8 cellular contexts compared by ENCODE assay signal in genomic region chr11:93740031-93740801, GRCh38. TPM values are rescaled to one million over a fixed set of nuclear protein-coding genes. Genes with fewer than 3 reads are reported as not detected.
A peak's percentile ranks its signal among the peaks of the same experiment; 100 is the strongest.
DNase-seq lines count a peak whose midpoint lies in the region; ATAC-seq and TF ChIP-seq lines count a peak whose summit lies in the region.

No MANE protein-coding gene starts in this region.

- H3F3A ChIP-seq in SK-N-SH (replicated peaks; ENCODE audit: insufficient read depth): peaks cover 36% of the 10 kb centered on the region

- no peak for TF ChIP-seq CTCF in BE2C (IDR thresholded peaks at IDR 0.05; ENCODE audit: low read depth, low read length)
- no peak for TF ChIP-seq CTCF in SK-N-SH (IDR thresholded peaks at IDR 0.05)
- no peak for TF ChIP-seq CTCF in cardiac fibroblast (IDR thresholded peaks at IDR 0.05; ENCODE audit: low read depth, low read length)

- 1% methylated on average over 21 of the region's 21 CpGs for WGBS in SK-N-SH (ENCODE audit: low lambda C conversion rate)

- DNase-seq in BE2C (no peak), HAP-1 (ENCODE audit: low spot score in 2 of 2) (peak in 1 of 2 experiments; percentile 49), SK-N-SH (no peak), cardiac fibroblast (ENCODE audit: low read depth in 2 of 2) (peak; percentile 29 to 72), substantia nigra (lab: John Stamatoyannopoulos, UW) (no peak), anterior cingulate cortex (lab: John Stamatoyannopoulos, UW) (no peak)

- H3K9me2 ChIP-seq in SK-N-SH: no peaks in the 10 kb centered on the region

- H3K27ac ChIP-seq in SK-N-SH (ENCODE audit: low read depth in 2 of 2, low read length in 1 of 2) (peak overlapping the region; percentile 93 to 96), substantia nigra (ENCODE audit: low read depth, low read length, poor library complexity, severe bottlenecking) (peak overlapping the region; percentile 91)

- in situ Hi-C loops in HAP-1 (cut with MboI; ENCODE audit: low sequenced_read_pairs): loop anchor here (5.0 to 25.0 kb wide), 2 partner anchors 42 to 397 kb away; partner anchors contain the start of genes MED17 and PANX1

- H2AFZ ChIP-seq in SK-N-SH (ENCODE audit: low read depth): no peak overlapping the region; the same call in 1 of the 2 replicates

- H4K20me1 ChIP-seq in SK-N-SH (ENCODE audit: insufficient read depth): peaks cover 53% of the 10 kb centered on the region

- H3K9ac ChIP-seq in SK-N-SH: peak overlapping the region; percentile 98

- no peaks in the 10 kb centered on the region for H3K4me1 ChIP-seq in BE2C
- H3K4me1 ChIP-seq in HAP-1: peaks cover 43% of the 10 kb centered on the region
- peaks cover 10 to 24% of the 10 kb centered on the region in 2 experiments; a peak in 3 of 4 replicates for H3K4me1 ChIP-seq in SK-N-SH (ENCODE audit: control insufficient read depth in 1 of 2, insufficient read depth in 2 of 2, low read depth in 1 of 2, low read length in 1 of 2)
- H3K4me1 ChIP-seq in mononuclear cell (ENCODE audit: insufficient read depth, low read length): peaks cover 32% of the 10 kb centered on the region

- H3K9me3 ChIP-seq in BE2C (no peaks in the 10 kb centered on the region), HAP-1 (no peaks in the 10 kb centered on the region), SK-N-SH (no peaks in the 10 kb centered on the region), mononuclear cell (ENCODE audit: low read depth, low read length) (no peaks in the 10 kb centered on the region)

- POLR2A ChIA-PET in SK-N-SH (lab: Yijun Ruan, JAX): interaction anchor here (0.7 to 3.3 kb wide), 5 partner anchors 10 to 1040 kb away, joined by 3 to 72 read pairs (median 5); partner anchors contain the start of gene MED17

- no peak for TF ChIP-seq RAD21 in SK-N-SH (IDR thresholded peaks at IDR 0.05; ENCODE audit: low read length)

- no peak for ATAC-seq in HG02610 (IDR thresholded peaks at IDR 0.05; ENCODE audit: unreplicated experiment)

- CTCF ChIA-PET in SK-N-SH (lab: Yijun Ruan, JAX): interaction anchor here (0.7 to 1.8 kb wide), 4 partner anchors 10 to 44 kb away, joined by 3 to 5 read pairs (median 4); partner anchors contain the start of gene MED17

- peaks cover 58% of the 10 kb centered on the region for H3K36me3 ChIP-seq in BE2C
- peaks cover 59% of the 10 kb centered on the region for H3K36me3 ChIP-seq in HAP-1 (replicated peaks)
- peaks cover 48 to 60% of the 10 kb centered on the region in 2 experiments for H3K36me3 ChIP-seq in SK-N-SH (replicated peaks in 1 of 2; ENCODE audit: control insufficient read depth in 1 of 2, insufficient read depth in 2 of 2, low read length in 1 of 2)

- peaks cover 76% of the 10 kb centered on the region for H3K79me2 ChIP-seq in SK-N-SH (ENCODE audit: insufficient read depth)

- TF ChIP-seq EP300 in SK-N-SH (IDR thresholded peaks at IDR 0.05; ENCODE audit: borderline replicate concordance in 1 of 2, low read depth in 1 of 2, low read length in 1 of 2): no peak

- H3K4me3 ChIP-seq in BE2C (ENCODE audit: low read depth, low read length): peak overlapping the region; percentile 92
- peak overlapping the region; percentile 93 for H3K4me3 ChIP-seq in HAP-1
- peak overlapping the region; percentile 94 to 95 for H3K4me3 ChIP-seq in SK-N-SH (ENCODE audit: low read depth in 2 of 2, low read length in 1 of 2)
- H3K4me3 ChIP-seq in cardiac fibroblast (replicated peaks in 1 of 2; ENCODE audit: low read depth in 2 of 2, low read length in 2 of 2): peak overlapping the region; percentile 89 to 95
- peak overlapping the region; percentile 78 for H3K4me3 ChIP-seq in mononuclear cell (ENCODE audit: low read length)

- H3K27me3 ChIP-seq in BE2C: no peaks in the 10 kb centered on the region
- H3K27me3 ChIP-seq in HAP-1 (ENCODE audit: low read depth): no peaks in the 10 kb centered on the region
- H3K27me3 ChIP-seq in SK-N-SH (ENCODE audit: insufficient read depth): no peaks in the 10 kb centered on the region
- no peaks in the 10 kb centered on the region for H3K27me3 ChIP-seq in mononuclear cell (ENCODE audit: insufficient read depth, low read length)

- H3K4me2 ChIP-seq in SK-N-SH: peak overlapping the region; percentile 88

TF ChIP-seq in SK-N-SH, 30 proteins besides CTCF, POLR2A, EP300 and RAD21:
- TF ChIP-seq JUND (IDR thresholded peaks at IDR 0.05) (peak; percentile 27; the same call in 1 of the 2 replicates), RCOR1 (IDR thresholded peaks at IDR 0.05; ENCODE audit: low read length) (no peak), FOSL2 (IDR thresholded peaks at IDR 0.05; ENCODE audit: borderline replicate concordance, low read depth) (peak; percentile 31; the same call in 1 of the 2 replicates)

RNA-seq across cellular contexts. Expression of gene TAF1D, which starts 1.1 kb away (rescaled TPM):
- polyA plus RNA-seq in BE2C (2012; ENCODE audit: insufficient read depth, insufficient read length, low read depth): 83.7 TPM
- 56.7 and 76.9 TPM in 2 replicates for polyA plus RNA-seq in SK-N-SH (2012; rRNA removed)
- 56.1 and 91.9 TPM in 2 replicates for polyA plus RNA-seq in SK-N-SH (2012; cell fraction: cytosol; rRNA removed)
- 97.7 and 213 TPM in 2 replicates for polyA plus RNA-seq in SK-N-SH (2012; cell fraction: nucleus; rRNA removed)
- 229 TPM for total RNA-seq in mononuclear cell

RNA-seq across cellular contexts. Expression of gene C11orf54, which starts 1.3 kb away (rescaled TPM):
- polyA plus RNA-seq in BE2C (2012; ENCODE audit: insufficient read depth, insufficient read length, low read depth): 27.2 TPM
- polyA plus RNA-seq in SK-N-SH (2012; rRNA removed): 7.7 and 12.4 TPM in 2 replicates
- 11.9 and 15.0 TPM in 2 replicates for polyA plus RNA-seq in SK-N-SH (2012; cell fraction: cytosol; rRNA removed)
- 7.8 and 14.5 TPM in 2 replicates for polyA plus RNA-seq in SK-N-SH (2012; cell fraction: nucleus; rRNA removed)
- total RNA-seq in mononuclear cell: 9.8 TPM

RNA-seq across cellular contexts. Expression of gene MED17, which starts 43.9 kb away (rescaled TPM):
- polyA plus RNA-seq in BE2C (2012; ENCODE audit: insufficient read depth, insufficient read length, low read depth): 27.8 TPM
- polyA plus RNA-seq in SK-N-SH (2012; rRNA removed): 19.3 and 19.9 TPM in 2 replicates
- polyA plus RNA-seq in SK-N-SH (2012; cell fraction: cytosol; rRNA removed): 22.7 TPM in 2 replicates
- 31.5 and 42.3 TPM in 2 replicates for polyA plus RNA-seq in SK-N-SH (2012; cell fraction: nucleus; rRNA removed)
- 48.0 TPM for total RNA-seq in mononuclear cell

Comparison
In these comparisons a context has a peak if more than half of its experiments do, and no peak if none do; other contexts are left out.
1. DNase-seq: peak in cardiac fibroblast (2 of 2); none in BE2C (single experiment), SK-N-SH (single experiment), substantia nigra (0 of 49) and anterior cingulate cortex (0 of 58).
2. Peak in every context shown above with its lines, with median percentiles within 50 percentile points of each other: H3K4me3 ChIP-seq.